In genomic region chrX:32741910-32742309, GRCh38 we compare ENCODE assay signal across 28 cellular contexts.
"Had no signal": no experiment of that assay in that cellular context is flagged by ENCODE, and none has a peak within 500 bp of the region (broad histone marks: within the 10 kb centered on the region; RNA-seq: fewer than 3 reads in every experiment).

No MANE protein-coding gene starts in this region.

- FAIRE-seq: small intestine had no signal

- H3K4me3 ChIP-seq: neural progenitor cell, ovary, psoas muscle, right lobe of liver, sigmoid colon, spleen, suprapubic skin, testis, tibial artery, transverse colon, upper lobe of right lung, uterus had no signal

- ATAC-seq: naive thymus-derived CD4-positive, alpha-beta T cell; natural killer cell; psoas muscle; right lobe of liver; stimulated activated memory B cell treated with anti-CD40 and anti-IgM and Interleukin-4, amounts not matched to agents 10 μg/mL and 1 μg/mL and 100 μg/mL, for 72 hours; stimulated activated naive CD8-positive, alpha-beta T cell treated with anti-CD3 and anti-CD28 coated beads, Interleukin-15, amount 100 ng/mL, for 72 hours; stimulated activated naive CD8-positive, alpha-beta T cell treated with anti-CD3 and anti-CD28 coated beads, Interleukin-15, Interleukin-2, amounts not matched to agents 100 U/mL and 50 U/mL, for 24 hours; upper lobe of right lung had no signal

- DNase-seq: naive thymus-derived CD4-positive, alpha-beta T cell; natural killer cell; occipital lobe; ovary; posterior cingulate gyrus; psoas muscle; right lobe of liver; sigmoid colon; small intestine; spleen; stimulated activated CD4-positive, alpha-beta T cell treated with anti-CD3 and anti-CD28 coated beads, Interleukin-12 subunit alpha, Interleukin-12 subunit beta, amount 100 ng/mL, for 4 hours; stimulated activated CD4-positive, alpha-beta T cell treated with anti-CD3 and anti-CD28 coated beads, Interleukin-1b, Interleukin-23, amount 100 ng/mL, for 48 hours; stimulated activated CD4-positive, alpha-beta T cell treated with anti-CD3 and anti-CD28 coated beads, Interleukin-4, amount 100 ng/mL, for 1 hour; stimulated activated CD4-positive, alpha-beta T cell treated with anti-CD3 and anti-CD28 coated beads, Interleukin-4, amount 100 ng/mL, for 4 hours; stimulated activated CD8-positive, alpha-beta memory T cell treated with anti-CD3 and anti-CD28 coated beads, Interleukin-4, amount 100 ng/mL, for 48 hours; stimulated activated naive CD4-positive, alpha-beta T cell; stimulated activated naive CD8-positive, alpha-beta T cell treated with anti-CD3 and anti-CD28 coated beads, Interleukin-15, amount 100 ng/mL, for 72 hours; stimulated activated naive CD8-positive, alpha-beta T cell treated with anti-CD3 and anti-CD28 coated beads, Interleukin-15, Interleukin-2, amounts not matched to agents 100 U/mL and 50 U/mL, for 24 hours; substantia nigra; testis; tibial artery; transverse colon; upper lobe of right lung; uterus had no signal

- H3K27me3 ChIP-seq: neural progenitor cell, ovary, right lobe of liver, sigmoid colon, spleen, suprapubic skin, testis, tibial artery, transverse colon, upper lobe of right lung, uterus had no signal

- H3K4me1 ChIP-seq: neural progenitor cell, parathyroid adenoma, psoas muscle, right lobe of liver, spleen, suprapubic skin, testis, transverse colon, upper lobe of right lung had no signal

- H3K36me3 ChIP-seq: neural progenitor cell, ovary, right lobe of liver, sigmoid colon, spleen, suprapubic skin, tibial artery, transverse colon, upper lobe of right lung, uterus had no signal

- H3K9me3 ChIP-seq: ovary, psoas muscle, right lobe of liver, sigmoid colon, spleen, suprapubic skin, testis, tibial artery, transverse colon, upper lobe of right lung, uterus had no signal

- H3K27ac ChIP-seq: neural progenitor cell, ovary, parathyroid adenoma, psoas muscle, right lobe of liver, sigmoid colon, spleen, suprapubic skin, testis, tibial artery, transverse colon, upper lobe of right lung, uterus had no signal
